8 cellular contexts compared by ENCODE assay signal in the genomic region with DNA sequence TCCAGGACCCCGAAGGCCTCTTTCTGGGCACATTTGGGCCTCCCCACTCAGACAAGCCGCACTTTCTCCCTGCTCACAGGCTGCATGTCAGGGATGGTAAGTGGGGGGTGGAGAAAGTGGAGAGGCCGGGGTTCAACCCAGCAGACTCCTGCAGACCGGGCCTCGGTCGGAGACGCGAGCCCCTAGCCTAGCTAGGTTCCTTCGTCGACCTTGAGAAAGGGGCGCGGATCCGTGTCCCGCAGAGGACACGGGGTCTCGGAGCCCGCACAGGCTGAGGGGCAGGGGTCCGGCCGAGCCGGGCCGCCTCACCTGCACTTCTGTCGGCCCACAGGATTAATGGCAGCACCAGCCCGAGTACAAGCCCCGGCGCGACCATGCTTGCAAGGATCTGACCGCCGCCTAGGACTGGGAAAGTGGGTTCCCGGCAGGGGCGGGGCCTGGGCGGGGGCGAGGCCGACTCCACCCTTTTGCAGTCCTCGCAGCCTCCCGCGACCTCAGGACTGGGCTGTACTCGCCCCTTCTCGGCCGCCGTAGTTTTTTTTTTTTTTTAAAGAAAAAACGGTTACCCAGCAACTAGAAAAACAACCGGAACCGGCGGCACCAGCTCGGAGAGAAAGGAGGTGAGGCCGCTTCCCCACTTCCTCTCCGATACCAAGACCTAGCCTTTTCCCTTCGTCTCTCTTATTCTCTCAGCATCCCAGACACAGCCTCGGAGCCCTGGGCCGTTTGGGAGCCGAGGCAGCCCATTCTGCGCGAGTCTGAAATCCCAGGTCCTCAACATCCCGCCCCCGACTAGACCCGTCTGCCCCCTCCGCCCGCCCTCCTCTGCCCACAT. TPM values are rescaled to one million over a fixed set of nuclear protein-coding genes. Genes with fewer than 3 reads are reported as not detected.
A peak's percentile ranks its signal among the peaks of the same experiment; 100 is the strongest.
DNase-seq lines count a peak whose midpoint lies in the region; ATAC-seq, FAIRE-seq and TF ChIP-seq lines count a peak whose summit lies in the region.

TSS of gene SIAE (minus strand) at position 407 of the 835 bp plus-strand sequence. CDS start at position 376, 31 bp downstream.
TSS of gene SPA17 (plus strand) at position 572 of the 835 bp plus-strand sequence. CDS start 1,361 bp downstream, outside the sequence.

- H3K79me2 ChIP-seq in keratinocyte (ENCODE audit: control insufficient read depth, insufficient read depth, low read length): no peaks in the 10 kb centered on the region

- no peaks in the 10 kb centered on the region for H3K36me3 Mint-ChIP-seq in chondrocyte (ENCODE audit: low read depth)

- H3K4me1 ChIP-seq in keratinocyte (ENCODE audit: control insufficient read depth, extremely low read depth, insufficient read depth, low read length): peaks cover 6% of the 10 kb centered on the region

- no peaks in the 10 kb centered on the region for H3K9me3 Mint-ChIP-seq in chondrocyte (ENCODE audit: low read depth)

- TF ChIP-seq CTCF in AG09309 (IDR thresholded peaks at IDR 0.05; ENCODE audit: control insufficient read depth, insufficient read depth, low read depth, low read length, missing control alignments) (no peak), chondrocyte (IDR thresholded peaks at IDR 0.05) (no peak), keratinocyte (optimal IDR thresholded peaks at IDR 0.05 in 1 of 3, IDR thresholded peaks at IDR 0.05 in 1 of 3, conservative IDR thresholded peaks at IDR 0.05 in 1 of 3; ENCODE audit: extremely low read depth in 1 of 3, insufficient read depth in 2 of 3, low read length in 3 of 3) (no peak)

- H3K4me3 ChIP-seq in AG09309 (ENCODE audit: control insufficient read depth, low read depth, low read length) (peak within 1 kb of the TSS; percentile 83), keratinocyte (ENCODE audit: control insufficient read depth in 2 of 3, extremely low read depth in 1 of 3, insufficient read depth in 2 of 3, low read depth in 1 of 3, low read length in 3 of 3) (peak within 1 kb of the TSS; percentile 66 to 75 (median 74))

- H2AFZ ChIP-seq in keratinocyte (ENCODE audit: control insufficient read depth, low read length): peak within 1 kb of the TSS; percentile 89

- DNase-seq in AG09309 (ENCODE audit: low read depth) (peak; percentile 87), NCI-H446 treated with DMSO at 0.1 percent for 48 hours (lab: John Stamatoyannopoulos, UW) (peak; percentile 80), chondrocyte (ENCODE audit: low spot score) (peak; percentile 97), keratinocyte (ENCODE audit: low read depth, low spot score) (peak; percentile 75)
- peak; percentile 74 to 88 for DNase-seq in activated CD4-positive, alpha-beta T cell treated with anti-CD3 and anti-CD28 coated beads for 24 hours (ENCODE audit: low read depth in 2 of 2)
- DNase-seq in stimulated activated CD4-positive, alpha-beta T cell treated with anti-CD3 and anti-CD28 coated beads, Interleukin-12 subunit alpha, Interleukin-12 subunit beta, amount 100 ng/mL, for 48 hours (ENCODE audit: low read depth in 2 of 3, low spot score in 1 of 3): peak; percentile 80 to 84 (median 80)

- peaks cover 21% of the 10 kb centered on the region for H3K4me1 Mint-ChIP-seq in chondrocyte (ENCODE audit: low read depth)

- H3K27me3 ChIP-seq in keratinocyte (ENCODE audit: control insufficient read depth, extremely low read depth, insufficient read depth, low read length): no peaks in the 10 kb centered on the region

- no peaks in the 10 kb centered on the region for H4K20me1 ChIP-seq in keratinocyte (ENCODE audit: control insufficient read depth, extremely low read depth, insufficient read depth, low read length)

- peak within 1 kb of the TSS; percentile 92 for H3K4me3 Mint-ChIP-seq in chondrocyte (ENCODE audit: unreplicated experiment)

- no peak for FAIRE-seq in keratinocyte (lab: Jason Lieb, UNC)

- peak within 1 kb of the TSS; percentile 98 for H3K27ac Mint-ChIP-seq in chondrocyte (ENCODE audit: unreplicated experiment)

- no peaks in the 10 kb centered on the region for H3K36me3 ChIP-seq in keratinocyte (ENCODE audit: control insufficient read depth in 2 of 2, extremely low read depth in 1 of 2, insufficient read depth in 2 of 2, low read length in 2 of 2)

- H3K4me2 ChIP-seq in keratinocyte (ENCODE audit: control insufficient read depth, extremely low read depth, insufficient read depth, low read depth, low read length): peak within 1 kb of the TSS; percentile 85

- H3K9me3 ChIP-seq in keratinocyte (ENCODE audit: control insufficient read depth, low read depth, low read length): no peaks in the 10 kb centered on the region

- dilution Hi-C loops in keratinocyte (cut with MboI; ENCODE audit: extremely low pct_ligation_motif_present, low sequenced_read_pairs): no loop called here

- ATAC-seq in GM18909 (IDR thresholded peaks at IDR 0.05; ENCODE audit: poor library complexity, unreplicated experiment): peak; percentile 87
- peak; percentile 81 for ATAC-seq in HG03159 (IDR thresholded peaks at IDR 0.05; ENCODE audit: unreplicated experiment)

- peak within 1 kb of the TSS; percentile 80 for H3K9ac ChIP-seq in keratinocyte (ENCODE audit: control insufficient read depth, extremely low read depth, insufficient read depth, low read length)

- H3K27ac ChIP-seq in keratinocyte (ENCODE audit: control insufficient read depth, insufficient read depth, low read length): peak within 1 kb of the TSS; percentile 33

- no peaks in the 10 kb centered on the region for H3K9me1 ChIP-seq in keratinocyte (ENCODE audit: control insufficient read depth, extremely low read depth, insufficient read depth, low read length)

- no peaks in the 10 kb centered on the region for H3K27me3 Mint-ChIP-seq in chondrocyte (ENCODE audit: low read depth)

RNA-seq across cellular contexts. Expression of gene SIAE, which starts in this region (rescaled TPM):
- total RNA-seq in chondrocyte: 8.3 to 15.2 TPM (median 9.6 TPM) in 3 replicates
- polyA plus RNA-seq in keratinocyte: 16.2 to 44.7 TPM (median 26.6 TPM) in 3 replicates
- polyA plus RNA-seq in keratinocyte (2011; ENCODE audit: low read depth): 16.2 TPM
- 11.7 and 16.2 TPM in 2 replicates for polyA plus RNA-seq in keratinocyte (2011; cell fraction: cytosol; rRNA removed)
- 60.9 and 62.6 TPM in 2 replicates for polyA plus RNA-seq in keratinocyte (2011; cell fraction: nucleus; rRNA removed)
- 9.3 and 14.4 TPM in 2 replicates for polyA plus RNA-seq in keratinocyte (2012; ENCODE audit: low replicate concordance)
- 9.7 to 30.1 TPM (median 21.6 TPM) in 3 replicates for polyA minus RNA-seq in keratinocyte
- polyA minus RNA-seq in keratinocyte (2011; cell fraction: cytosol; rRNA and poly(A)+ RNA removed): 7.1 TPM
- 20.3 and 50.3 TPM in 2 replicates for polyA minus RNA-seq in keratinocyte (2011; cell fraction: nucleus; rRNA and poly(A)+ RNA removed)

RNA-seq across cellular contexts. Expression of gene SPA17, which starts in this region (rescaled TPM):
- total RNA-seq in chondrocyte: 1.7 to 3.6 TPM (median 3.2 TPM) in 3 replicates
- polyA plus RNA-seq in keratinocyte: 10.0 to 19.5 TPM (median 16.8 TPM) in 3 replicates
- polyA plus RNA-seq in keratinocyte (2011; ENCODE audit: low read depth): 6.7 TPM
- polyA plus RNA-seq in keratinocyte (2011; cell fraction: cytosol; rRNA removed): 10.2 and 15.6 TPM in 2 replicates
- polyA plus RNA-seq in keratinocyte (2011; cell fraction: nucleus; rRNA removed): 4.3 and 6.4 TPM in 2 replicates
- polyA plus RNA-seq in keratinocyte (2012; ENCODE audit: low replicate concordance): 5.2 and 15.8 TPM in 2 replicates
- 4.4 to 5.2 TPM (median 4.7 TPM) in 3 replicates for polyA minus RNA-seq in keratinocyte
- polyA minus RNA-seq in keratinocyte (2011; cell fraction: cytosol; rRNA and poly(A)+ RNA removed): 10.6 TPM
- 1.7 and 8.4 TPM in 2 replicates for polyA minus RNA-seq in keratinocyte (2011; cell fraction: nucleus; rRNA and poly(A)+ RNA removed)

Comparison
In these comparisons a context has a peak if more than half of its experiments do, and no peak if none do; other contexts are left out.
1. Peak in every context shown above with its lines: DNase-seq, ATAC-seq, H3K4me3 ChIP-seq and H3K27ac ChIP-seq.